8 cellular contexts compared by ENCODE assay signal in the genomic region with DNA sequence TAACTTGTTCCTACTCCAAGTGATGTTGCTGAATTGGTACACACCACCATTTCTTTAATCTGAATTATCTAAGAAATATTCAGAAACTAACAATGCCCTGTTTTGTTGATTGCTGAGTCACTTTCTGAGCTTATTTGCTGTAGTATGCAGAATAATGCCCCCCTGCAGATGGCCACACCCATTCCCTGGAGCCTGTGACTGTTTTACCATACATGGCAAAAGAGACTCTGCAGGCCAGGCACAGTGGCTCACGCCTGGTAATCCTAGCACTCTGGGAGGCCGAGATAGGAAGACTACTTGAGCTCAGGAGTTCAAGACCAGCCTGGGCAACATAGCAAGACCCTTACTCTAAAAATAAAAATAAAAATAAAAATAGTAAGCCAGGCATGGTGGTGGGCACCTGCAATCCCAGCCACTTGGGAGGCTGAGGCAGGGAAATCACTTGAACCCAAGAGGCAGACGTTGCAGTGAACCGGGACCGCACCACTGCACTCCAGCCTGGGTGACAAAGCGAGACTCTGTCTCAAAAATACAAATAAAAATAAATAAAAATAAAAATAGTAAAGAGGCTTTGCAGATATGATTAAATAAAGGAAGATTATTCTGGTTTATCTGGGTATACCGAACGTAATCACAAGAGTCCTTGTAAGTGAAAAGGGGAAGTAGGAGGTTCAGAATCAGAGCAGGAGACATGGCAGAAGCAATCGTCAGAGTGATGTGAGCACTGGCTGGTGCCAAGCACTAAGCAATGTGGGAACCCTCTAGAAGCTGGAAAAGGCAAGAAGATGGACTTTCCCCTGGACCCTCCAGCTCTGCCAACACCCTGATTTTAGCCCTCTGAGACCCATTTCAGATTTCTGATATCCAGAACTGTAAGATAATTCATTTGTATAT. TPM values are rescaled to one million over a fixed set of nuclear protein-coding genes. Genes with fewer than 3 reads are reported as not detected.
A peak's percentile ranks its signal among the peaks of the same experiment; 100 is the strongest.
DNase-seq lines count a peak whose midpoint lies in the region; ATAC-seq and TF ChIP-seq lines count a peak whose summit lies in the region.

No MANE protein-coding gene starts in this region.

- peak; percentile 70 for ATAC-seq in left lung
- no peak for ATAC-seq in HG02884 (IDR thresholded peaks at IDR 0.05; ENCODE audit: unreplicated experiment)

- intact Hi-C loops in left lung (cut with DNase I) = no loop called here

- H3K4me1 ChIP-seq in left lung = no peaks in the 10 kb centered on the region

- peak; percentile 89 for DNase-seq in EH (ENCODE audit: low read depth)
- DNase-seq in LoVo (ENCODE audit: low spot score) = peak; percentile 8
- peak; percentile 88 for DNase-seq in astrocyte of the hippocampus (ENCODE audit: low read depth, low spot score)
- no peak for DNase-seq in left lung
- DNase-seq in NCI-H748 (lab: John Stamatoyannopoulos, UW; ENCODE audit: unreplicated experiment) = no peak
- no peak for DNase-seq in stimulated activated CD4-positive, alpha-beta T cell treated with anti-CD3 and anti-CD28 coated beads, Interleukin-4, amount 100 ng/mL, for 4 hours
- DNase-seq in NCI-H1930 (lab: John Stamatoyannopoulos, UW) = no peak

- H3K36me3 ChIP-seq in left lung = peaks cover 0 to 82% of the 10 kb centered on the region in 2 donors

- no peak for TF ChIP-seq CTCF in left lung (IDR thresholded peaks at IDR 0.05)

- H3K9me3 ChIP-seq in left lung = no peaks in the 10 kb centered on the region

- H3K4me3 ChIP-seq in left lung = no peak overlapping the region

- no peaks in the 10 kb centered on the region for H3K27me3 ChIP-seq in left lung

- peak overlapping the region in 1 of 2 donors; percentile 23 for H3K27ac ChIP-seq in left lung

RNA-seq across cellular contexts. Expression of gene PCYT1A, which starts 19.0 kb away (rescaled TPM):
- 10 to 100 TPM; 46.6 to 71.0 TPM for total RNA-seq in left lung

RNA-seq across cellular contexts. Expression of gene DYNLT2B, which starts 49.5 kb away (rescaled TPM):
- 1 to 10 TPM; 6.0 to 6.8 TPM for total RNA-seq in left lung

RNA-seq across cellular contexts. Expression of gene SLC51A, which starts 52.2 kb away (rescaled TPM):
- total RNA-seq in left lung = 1 to 10 TPM in 1 of 2 donors, not detected in 1; 1.2 TPM

RNA-seq across cellular contexts. Expression of gene ZDHHC19, which starts 57.3 kb away (rescaled TPM):
- 1 to 10 TPM; 1.2 to 8.8 TPM for total RNA-seq in left lung

Comparison
In these comparisons a context has a peak if more than half of its experiments do, and no peak if none do; other contexts are left out.
1. DNase-seq: peak in EH (single experiment), LoVo (single experiment) and astrocyte of the hippocampus (single experiment); none in left lung (0 of 2), NCI-H748 (single experiment), stimulated activated CD4-positive, alpha-beta T cell treated with anti-CD3 and anti-CD28 coated beads, Interleukin-4, amount 100 ng/mL, for 4 hours (0 of 2) and NCI-H1930 (0 of 2).